Comparison of ENCODE assay signal across 10 cellular contexts in genomic region chr14:99287269-99287942, GRCh38. TPM values are rescaled to one million over a fixed set of nuclear protein-coding genes. Genes with fewer than 3 reads are reported as not detected.
DNase-seq lines count a peak whose midpoint lies in the region; ATAC-seq and TF ChIP-seq lines count a peak whose summit lies in the region.
"Had no signal": no experiment of that assay in that cellular context is flagged by ENCODE, and none has a peak within 500 bp of the region (broad histone marks: within the 10 kb centered on the region; RNA-seq: fewer than 3 reads in every experiment).

No MANE protein-coding gene starts in this region.

- H3K27me3 Mint-ChIP-seq in natural killer cell (ENCODE audit: low read depth in 2 of 2): peaks cover 0 to 3% of the 10 kb centered on the region in 2 donors

- peak overlapping the region; percentile 95 to 97 for H3K27ac Mint-ChIP-seq in natural killer cell

- peaks cover 6% of the 10 kb centered on the region for H3K36me3 Mint-ChIP-seq in natural killer cell

- peak overlapping the region; percentile 92 for H3K4me3 Mint-ChIP-seq in natural killer cell

- no peak for TF ChIP-seq CTCF in natural killer cell (IDR thresholded peaks at IDR 0.05)

- ATAC-seq in HG02623 (IDR thresholded peaks at IDR 0.05; ENCODE audit: unreplicated experiment): peak; percentile 75
- ATAC-seq in natural killer cell: peak; percentile 84 to 87 (median 87)

- H3K9me3 Mint-ChIP-seq in natural killer cell: no peaks in the 10 kb centered on the region

- peaks cover 66 to 70% of the 10 kb centered on the region in 2 donors for H3K4me1 Mint-ChIP-seq in natural killer cell

- intact Hi-C loops in natural killer cell (cut with micrococcal nuclease): loop anchor here (2.0 kb wide), 2 partner anchors 15 to 33 kb away; partner anchors contain the start of gene BCL11B

- peak; percentile 71 for DNase-seq in activated CD8-positive, alpha-beta memory T cell treated with anti-CD3 and anti-CD28 coated beads for 24 hours
- DNase-seq in activated CD8-positive, alpha-beta memory T cell treated with anti-CD3 and anti-CD28 coated beads, Interleukin-2, amount 50 U/mL, for 4 hours: no peak
- DNase-seq in Kasumi-1 (lab: John Stamatoyannopoulos, UW): peak; percentile 44 to 57
- DNase-seq in natural killer cell: peak; percentile 62
- no peak for DNase-seq in RKO (ENCODE audit: low spot score)
- no peak for DNase-seq in AG08395 (ENCODE audit: low spot score)
- DNase-seq in NCI-H2227 (lab: John Stamatoyannopoulos, UW; ENCODE audit: unreplicated experiment): no peak
- DNase-seq: effector CD8-positive, alpha-beta T cell; NCI-H2171 had no signal

RNA-seq across cellular contexts. Expression of gene BCL11B, which starts 15.4 kb away (rescaled TPM):
- total RNA-seq in natural killer cell: 10 to 100 TPM; 43.5 to 61.5 (median 56.2) TPM

Comparison
In these comparisons a context has a peak if more than half of its experiments do, and no peak if none do; other contexts are left out.
1. DNase-seq: peak in activated CD8-positive, alpha-beta memory T cell treated with anti-CD3 and anti-CD28 coated beads for 24 hours (single experiment), Kasumi-1 (2 of 2) and natural killer cell (single experiment); none in activated CD8-positive, alpha-beta memory T cell treated with anti-CD3 and anti-CD28 coated beads, Interleukin-2, amount 50 U/mL, for 4 hours (single experiment), RKO (single experiment), AG08395 (single experiment) and NCI-H2227 (single experiment).